8 cellular contexts compared by ENCODE assay signal in the genomic region with DNA sequence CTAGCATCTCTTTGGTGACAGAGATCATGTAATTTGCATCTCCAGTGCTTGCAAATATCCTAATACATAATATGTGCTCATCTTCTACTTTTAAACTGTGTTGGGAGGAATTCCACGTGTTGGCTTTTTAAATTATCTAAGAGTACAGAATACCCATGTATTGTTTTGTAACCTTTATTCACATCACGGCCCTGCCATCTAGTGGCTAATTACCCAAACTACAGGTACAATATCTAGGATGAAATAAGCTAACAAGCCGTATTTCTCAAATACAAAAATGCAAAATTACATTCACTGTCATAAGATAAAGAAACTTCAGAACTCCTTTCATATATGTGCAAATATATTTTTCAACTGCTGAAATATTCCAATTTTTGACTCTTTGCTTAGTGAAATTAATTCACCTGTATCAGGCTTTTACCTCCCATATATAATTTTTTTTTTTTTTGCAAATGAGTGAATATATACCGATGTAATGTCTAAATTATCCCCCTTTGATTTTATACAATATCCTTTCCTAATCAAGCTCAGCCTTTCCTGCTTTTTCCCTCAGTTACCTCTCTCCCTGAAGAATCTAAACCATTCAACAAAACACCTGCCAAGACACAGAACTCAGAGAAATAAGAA. TPM values are rescaled to one million over a fixed set of nuclear protein-coding genes. Genes with fewer than 3 reads are reported as not detected.
DNase-seq lines count a peak whose midpoint lies in the region; ATAC-seq, FAIRE-seq and TF ChIP-seq lines count a peak whose summit lies in the region.

No MANE protein-coding gene starts in this region.

- H3K4me3 ChIP-seq in GM06990 (replicated peaks; ENCODE audit: low read depth, low read length) (no peak overlapping the region), pancreas (no peak overlapping the region)

- H3K9me3 ChIP-seq in pancreas, result no peaks in the 10 kb centered on the region

- H3K27ac ChIP-seq in pancreas, result no peak overlapping the region

- 16 to 17% methylated on average over 4 of the region's 4 CpGs for WGBS in pancreas, 2 donors

- ATAC-seq in esophagus mucosa (peak; percentile 48), pancreas (peak in 3 of 4 donors; percentile 72 to 84 (median 79)), HG03469 (IDR thresholded peaks at IDR 0.05; ENCODE audit: unreplicated experiment) (no peak), HG03025 (IDR thresholded peaks at IDR 0.05; ENCODE audit: low FRiP score, unreplicated experiment) (no peak)

- H3K27me3 ChIP-seq in GM06990 (replicated peaks; ENCODE audit: control insufficient read depth, insufficient read depth, low read length) (no peaks in the 10 kb centered on the region; the same call in 1 of the 2 replicates), pancreas (peaks cover 0 to 2% (median 0%) of the 10 kb centered on the region in 4 donors)

- TF ChIP-seq CTCF in GM06990 (IDR thresholded peaks at IDR 0.05; ENCODE audit: insufficient read depth, low read length, poor library complexity, severe bottlenecking) (peak; percentile 47), pancreas (IDR thresholded peaks at IDR 0.05) (peak; percentile 39 to 57 (median 56))

- H3K36me3 ChIP-seq in GM06990 (ENCODE audit: control insufficient read depth, insufficient read depth, low read length), result no peaks in the 10 kb centered on the region
- no peaks in the 10 kb centered on the region for H3K36me3 ChIP-seq in pancreas

- peak; percentile 26 for DNase-seq in A172 (ENCODE audit: low spot score)
- DNase-seq in GM06990 (ENCODE audit: extremely low read depth, insufficient read length), result no peak
- DNase-seq in HT-29 (ENCODE audit: low spot score), result peak; percentile 85
- peak; percentile 3 for DNase-seq in SHP77 treated with DMSO at 0.1 percent for 48 hours (lab: John Stamatoyannopoulos, UW)
- DNase-seq in pancreas, result peak in 1 of 6 donors; percentile 18

- no peaks in the 10 kb centered on the region for H3K4me1 ChIP-seq in pancreas

- intact Hi-C loops in pancreas (cut with DNase I), result loop anchor here in 1 of 3 donors (10.0 kb wide), 1 partner anchor 409 kb away; no protein-coding TSS in a partner anchor

- peak; percentile 20 for FAIRE-seq in pancreas (lab: Jason Lieb, UNC)

RNA-seq across cellular contexts. Expression of gene LSM8, which starts 30.3 kb away (rescaled TPM):
- total RNA-seq in A172 (2014; rRNA removed; shearing (Covaris generic)), result 103 TPM in 2 replicates
- 89.8 and 108 TPM in 2 replicates for total RNA-seq in HT-29 (2014; rRNA removed; shearing (Covaris generic))
- total RNA-seq in esophagus mucosa, result 17.3 TPM
- 10 to 100 TPM in 2 of 6 donors, 1 to 10 TPM in 4; 7.9 to 14.1 (median 9.0) TPM for total RNA-seq in pancreas
- polyA plus RNA-seq in pancreas, result 10 to 100 TPM; 15.7 to 24.6 TPM

Comparison
In these comparisons a context has a peak if more than half of its experiments do, and no peak if none do; other contexts are left out.
1. ATAC-seq: peak in esophagus mucosa (single experiment) and pancreas (3 of 4); none in HG03469 (single experiment) and HG03025 (single experiment).